In the genomic region with DNA sequence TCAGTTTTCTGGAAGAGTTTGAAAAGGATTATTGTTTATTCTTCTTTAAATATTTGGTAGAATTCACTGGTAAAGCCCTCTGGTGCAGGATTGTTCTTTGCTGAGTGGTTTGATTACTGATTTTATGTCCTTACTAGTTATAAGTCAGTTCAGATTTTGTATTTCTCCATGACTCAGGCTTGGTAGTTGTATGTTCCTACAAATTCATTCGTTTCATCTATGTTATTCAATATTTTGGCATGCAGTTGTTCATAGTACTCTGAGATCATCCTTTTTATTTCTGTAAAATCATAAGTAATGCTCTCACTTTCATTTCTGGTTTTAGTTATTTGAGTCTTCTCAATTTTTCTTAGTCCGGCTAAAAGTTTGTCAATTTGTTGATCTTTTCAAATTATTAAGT, we compare ENCODE assay signal across 19 cellular contexts. TPM values are rescaled to one million over a fixed set of nuclear protein-coding genes. Genes with fewer than 3 reads are reported as not detected.
"Had no signal": no experiment of that assay in that cellular context is flagged by ENCODE, and none has a peak within 500 bp of the region (broad histone marks: within the 10 kb centered on the region; RNA-seq: fewer than 3 reads in every experiment).

No MANE protein-coding gene starts in this region.

- DNase-seq: activated CD4-positive, alpha-beta memory T cell treated with anti-CD3 and anti-CD28 coated beads, Interleukin-2, amount 10 ng/mL, durations not matched to agents 7 days and 5 days; activated CD4-positive, alpha-beta T cell treated with anti-CD3 and anti-CD28 coated beads for 36 hours; activated effector memory CD4-positive, alpha-beta T cell treated with Interleukin-2 at 50 U/mL for 16 hours; activated naive CD4-positive, alpha-beta T cell treated with anti-CD3 and anti-CD28 coated beads, Interleukin-2, amount 50 U/mL, for 16 hours; activated T-cell treated with anti-CD3 and anti-CD28 coated beads, Interleukin-2, amount 50 U/mL, for 24 hours; adrenal gland; gastrocnemius medialis; heart left ventricle; immature natural killer cell; left cardiac atrium; lower lobe of right lung; pancreas; stimulated activated CD4-positive, alpha-beta T cell treated with anti-CD3 and anti-CD28 coated beads, Interleukin-4, amount 100 ng/mL, for 1 hour; stimulated activated naive CD4-positive, alpha-beta T cell; substantia nigra; T-helper 17 cell; transverse colon had no signal

- H3K4me3 ChIP-seq: adrenal gland, gastrocnemius medialis, heart left ventricle, lower lobe of right lung, neural progenitor cell, pancreas, transverse colon had no signal

- H3K4me1 ChIP-seq: adrenal gland, gastrocnemius medialis, heart left ventricle, lower lobe of right lung, neural progenitor cell, pancreas had no signal

- H3K27ac ChIP-seq: adrenal gland, gastrocnemius medialis, heart left ventricle, lower lobe of right lung, neural progenitor cell, pancreas, transverse colon had no signal

- H3K9ac ChIP-seq: neural progenitor cell had no signal

- H3K36me3 ChIP-seq: adrenal gland, gastrocnemius medialis, lower lobe of right lung, neural progenitor cell, pancreas, transverse colon had no signal

- H3K27me3 ChIP-seq: adrenal gland, gastrocnemius medialis, heart left ventricle, neural progenitor cell, pancreas, transverse colon had no signal

- H3K9me3 ChIP-seq: adrenal gland, gastrocnemius medialis, lower lobe of right lung, pancreas, transverse colon had no signal

- H3K4me2 ChIP-seq: neural progenitor cell had no signal

- FAIRE-seq: endometrium, pancreas had no signal

- H2AFZ ChIP-seq: neural progenitor cell had no signal

RNA-seq across cellular contexts. Expression of a gene that starts 58.1 kb away (rescaled TPM):
- total RNA-seq: activated CD4-positive, alpha-beta memory T cell treated with anti-CD3 and anti-CD28 coated beads, Interleukin-2, amount 10 ng/mL, durations not matched to agents 7 days and 5 days; activated CD4-positive, alpha-beta T cell treated with anti-CD3 and anti-CD28 coated beads for 36 hours; gastrocnemius medialis had no signal
- polyA plus RNA-seq: immature natural killer cell had no signal
